Comparison of ENCODE assay signal across 25 cellular contexts in the genomic region with DNA sequence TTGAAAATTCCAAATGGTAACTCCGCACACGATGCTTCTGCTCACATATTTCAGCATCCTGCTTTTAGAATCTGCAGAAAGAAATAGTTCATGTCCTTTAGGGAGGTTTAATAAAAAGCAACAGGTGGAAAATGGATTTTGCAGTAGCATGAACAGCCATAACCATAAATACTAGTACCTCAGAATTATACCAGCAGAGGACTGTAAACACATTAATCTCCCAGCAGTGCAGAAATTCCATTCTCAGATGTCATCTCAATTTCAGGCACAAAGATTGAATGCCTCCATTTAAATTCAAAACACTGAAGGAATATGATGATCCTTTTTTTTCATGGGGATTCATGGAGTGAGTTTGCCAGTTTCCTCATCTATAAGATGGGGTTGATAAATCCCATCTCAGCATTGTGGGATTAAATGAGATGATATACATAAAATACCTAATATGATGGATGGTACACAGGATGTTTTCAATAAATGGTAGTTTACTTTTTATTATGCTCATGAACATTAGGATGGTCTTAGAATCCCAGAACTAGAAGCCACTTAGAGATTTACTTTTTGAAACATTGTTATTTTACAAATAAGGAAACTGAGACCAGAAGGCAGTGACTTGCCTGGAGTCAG. TPM values are rescaled to one million over a fixed set of nuclear protein-coding genes. Genes with fewer than 3 reads are reported as not detected.
DNase-seq lines count a peak whose midpoint lies in the region; ATAC-seq and TF ChIP-seq lines count a peak whose summit lies in the region.
"Had no signal": no experiment of that assay in that cellular context is flagged by ENCODE, and none has a peak within 500 bp of the region (broad histone marks: within the 10 kb centered on the region; RNA-seq: fewer than 3 reads in every experiment).

No MANE protein-coding gene starts in this region.

- intact Hi-C loops in right cardiac atrium (cut with DNase I) = loop anchor here in 3 of 4 donors (5.0 to 10.0 kb wide), 3 partner anchors 103 to 175 kb away; no protein-coding TSS in a partner anchor
- intact Hi-C loops in left cardiac atrium (cut with DNase I) = loop anchor here in 1 of 2 donors (5.0 to 10.0 kb wide), 3 partner anchors 110 to 175 kb away; no protein-coding TSS in a partner anchor
- intact Hi-C loops in aorta (cut with DNase I) = loop anchor here in 1 of 2 donors (5.0 kb wide), 2 partner anchors 90 to 175 kb away; no protein-coding TSS in a partner anchor

- peaks cover 24% of the 10 kb centered on the region for H3K4me1 ChIP-seq in right cardiac atrium (ENCODE audit: control insufficient read depth, insufficient read depth, low read length)
- H3K4me1 ChIP-seq in parathyroid adenoma = no peaks in the 10 kb centered on the region
- H3K4me1 ChIP-seq in aorta (ENCODE audit: control insufficient read depth in 1 of 2, insufficient read depth in 2 of 2, low read length in 2 of 2) = peaks cover 11 to 15% of the 10 kb centered on the region in 2 donors

- H2AFZ ChIP-seq in parathyroid adenoma = no peak overlapping the region

- peak overlapping the region; percentile 85 for H3K4me2 ChIP-seq in parathyroid adenoma (ENCODE audit: low read length)

- H3K4me3 ChIP-seq in right cardiac atrium (ENCODE audit: low read length) (no peak overlapping the region), parathyroid adenoma (ENCODE audit: low read depth, low read length) (peak overlapping the region; percentile 56), aorta (ENCODE audit: low read length in 2 of 2) (no peak overlapping the region)
- H3K4me3 ChIP-seq: BLaER1 treated with 17β-estradiol and CSF1 and Interleukin-3, amounts not matched to agents 10 nM and 100 nM; body of pancreas; smooth muscle cell had no signal

- H3K36me3 ChIP-seq in parathyroid adenoma (ENCODE audit: control insufficient read depth, insufficient read depth, low read length) (no peaks in the 10 kb centered on the region), aorta (ENCODE audit: control insufficient read depth in 1 of 2, insufficient read depth in 2 of 2, low read length in 1 of 2) (no peaks in the 10 kb centered on the region)
- H3K36me3 ChIP-seq: BLaER1 treated with 17β-estradiol and CSF1 and Interleukin-3, amounts not matched to agents 10 nM and 100 nM had no signal

- no peak for DNase-seq in right cardiac atrium
- DNase-seq in left cardiac atrium = no peak
- peak; percentile 60 for DNase-seq in amniotic epithelial cell (ENCODE audit: low read depth)
- no peak for DNase-seq in aorta
- DNase-seq in SW480 (ENCODE audit: low spot score) = no peak
- DNase-seq in NCI-H748 (lab: John Stamatoyannopoulos, UW; ENCODE audit: unreplicated experiment) = no peak
- no peak for DNase-seq in mucosa of gallbladder (ENCODE audit: low spot score)
- DNase-seq: ACHN; activated CD4-positive, CD25-positive, alpha-beta regulatory T cell treated with anti-CD3 and anti-CD28 coated beads, Interleukin-2, amount 50 U/mL, for 72 hours; activated CD8-positive, alpha-beta T cell treated with anti-CD3 and anti-CD28 coated beads for 36 hours; activated effector memory CD4-positive, alpha-beta T cell treated with anti-CD3 and anti-CD28 coated beads, Interleukin-2, amount 50 U/mL, for 16 hours; effector memory CD4-positive, alpha-beta T cell; IMR-90; mammary epithelial cell; NCI-H1417; NCI-H446; OCI-M1; SIG-M5; stimulated activated CD4-positive, alpha-beta T cell treated with anti-CD3 and anti-CD28 coated beads, Interleukin-2, amount 100 ng/mL, for 48 hours; T-helper 1 cell had no signal

- H3K27ac ChIP-seq in right cardiac atrium (ENCODE audit: low read length) (peak overlapping the region; percentile 87), parathyroid adenoma (no peak overlapping the region), aorta (ENCODE audit: low read depth in 1 of 2, low read length in 2 of 2) (peak overlapping the region; percentile 63 to 93)
- H3K27ac ChIP-seq: BLaER1 treated with 17β-estradiol and CSF1 and Interleukin-3, amounts not matched to agents 10 nM and 100 nM had no signal

- H3K27me3 ChIP-seq in right cardiac atrium (ENCODE audit: control insufficient read depth, insufficient read depth) (no peaks in the 10 kb centered on the region), parathyroid adenoma (ENCODE audit: control insufficient read depth, insufficient read depth, low read length) (no peaks in the 10 kb centered on the region), aorta (ENCODE audit: control insufficient read depth in 1 of 2, insufficient read depth in 2 of 2, low read length in 1 of 2) (no peaks in the 10 kb centered on the region)
- H3K27me3 ChIP-seq: BLaER1 treated with 17β-estradiol and CSF1 and Interleukin-3, amounts not matched to agents 10 nM and 100 nM; body of pancreas had no signal

- ATAC-seq in right cardiac atrium = no peak
- ATAC-seq in left cardiac atrium = no peak
- no peak for ATAC-seq in aorta (ENCODE audit: low FRiP score)
- ATAC-seq: activated CD8-positive, alpha-beta T cell treated with anti-CD3 and anti-CD28 coated beads for 36 hours; stimulated activated memory B cell treated with anti-CD40 and anti-IgM and Interleukin-4, amounts not matched to agents 10 μg/mL and 1 μg/mL and 100 μg/mL, for 72 hours had no signal

- H3K79me2 ChIP-seq in parathyroid adenoma = no peaks in the 10 kb centered on the region

- TF ChIP-seq CTCF in parathyroid adenoma (IDR thresholded peaks at IDR 0.05) = no peak

- H3K9me3 ChIP-seq in right cardiac atrium (ENCODE audit: control insufficient read depth, low read length) (no peaks in the 10 kb centered on the region), parathyroid adenoma (ENCODE audit: control insufficient read depth, low read length) (no peaks in the 10 kb centered on the region), aorta (ENCODE audit: control insufficient read depth, low read length) (no peaks in the 10 kb centered on the region)
- H3K9me3 ChIP-seq: BLaER1 treated with 17β-estradiol and CSF1 and Interleukin-3, amounts not matched to agents 10 nM and 100 nM; body of pancreas had no signal

- H3K9ac ChIP-seq in parathyroid adenoma = no peak overlapping the region
- H3K9ac ChIP-seq: BLaER1 treated with 17β-estradiol and CSF1 and Interleukin-3, amounts not matched to agents 10 nM and 100 nM had no signal

- 93% methylated on average over 2 of the region's 2 CpGs for WGBS in right cardiac atrium
- 88 to 94% methylated on average over 2 of the region's 2 CpGs for WGBS in aorta, 2 donors

RNA-seq across cellular contexts. Expression of a gene that starts 0.6 kb away (rescaled TPM):
- 100 to 1,000 TPM; 157 to 248 (median 198) TPM for total RNA-seq in right cardiac atrium
- 43.3 TPM for polyA plus RNA-seq in right cardiac atrium
- total RNA-seq in left cardiac atrium = 100 to 1,000 TPM; 168 to 200 TPM
- 100 to 1,000 TPM; 177 to 191 TPM for total RNA-seq in aorta
- polyA plus RNA-seq in aorta = 10 to 100 TPM; 31.7 to 40.5 TPM
- total RNA-seq in mucosa of gallbladder = 90.3 TPM
- total RNA-seq: activated CD8-positive, alpha-beta T cell treated with anti-CD3 and anti-CD28 coated beads for 36 hours had no signal
